ENCODE assay signal across 20 cellular contexts in genomic region chr17:82343560-82343959, GRCh38. TPM values are rescaled to one million over a fixed set of nuclear protein-coding genes. Genes with fewer than 3 reads are reported as not detected.
"Had no signal": no experiment of that assay in that cellular context is flagged by ENCODE, and none has a peak within 500 bp of the region (broad histone marks: within the 10 kb centered on the region; RNA-seq: fewer than 3 reads in every experiment).

No MANE protein-coding gene starts in this region.

- ATAC-seq: activated naive CD8-positive, alpha-beta T cell treated with anti-CD3 and anti-CD28 coated beads, Interleukin-2, amount 50 U/mL, for 24 hours; heart left ventricle; left lobe of liver; psoas muscle; stimulated activated naive B cell treated with anti-CD40 and anti-IgM and Interleukin-4, amounts not matched to agents 10 μg/mL and 1 μg/mL and 100 μg/mL, for 72 hours had no signal

- H3K36me3 ChIP-seq: ascending aorta, colonic mucosa, heart left ventricle, sigmoid colon, transverse colon had no signal

- H3K4me3 ChIP-seq: ascending aorta, colonic mucosa, heart left ventricle, psoas muscle, sigmoid colon, transverse colon had no signal

- H3K27ac ChIP-seq: ascending aorta, colonic mucosa, heart left ventricle, psoas muscle, sigmoid colon, transverse colon had no signal

- H3K4me1 ChIP-seq: colonic mucosa had no signal

- H3K27me3 ChIP-seq: ascending aorta, colonic mucosa had no signal

- DNase-seq: activated CD4-positive, alpha-beta memory T cell treated with anti-CD3 and anti-CD28 coated beads, Interleukin-2, amount 10 ng/mL, durations not matched to agents 7 days and 5 days; activated CD4-positive, alpha-beta T cell treated with anti-CD3 and anti-CD28 coated beads for 1 hour; activated naive CD8-positive, alpha-beta T cell treated with anti-CD3 and anti-CD28 coated beads, Interleukin-2, amount 50 U/mL, for 24 hours; colonic mucosa; effector CD4-positive, alpha-beta T cell; nephron progenitor cell; sigmoid colon; stimulated activated CD4-positive, alpha-beta T cell treated with anti-CD3 and anti-CD28 coated beads, Interleukin-2, amount 100 ng/mL, for 24 hours; stimulated activated naive B cell treated with anti-CD40 and anti-IgM and Interleukin-4, amounts not matched to agents 10 μg/mL and 1 μg/mL and 100 μg/mL, for 72 hours; transverse colon had no signal

RNA-seq across cellular contexts. Expression of gene TEX19, which starts 15.5 kb away (rescaled TPM):
- total RNA-seq: activated CD4-positive, alpha-beta memory T cell treated with anti-CD3 and anti-CD28 coated beads, Interleukin-2, amount 10 ng/mL, durations not matched to agents 7 days and 5 days; ascending aorta; bronchial epithelial cell; colonic mucosa; endothelial cell of umbilical vein; frontal cortex; heart left ventricle; left lobe of liver; sigmoid colon; subcutaneous adipose tissue; transverse colon had no signal
- polyA plus RNA-seq: heart left ventricle had no signal

RNA-seq across cellular contexts. Expression of gene CD7, which starts 26.2 kb away (rescaled TPM):
- total RNA-seq: bronchial epithelial cell, endothelial cell of umbilical vein, frontal cortex, osteoblast had no signal
- polyA plus RNA-seq: endothelial cell of umbilical vein, fibroblast of lung had no signal

RNA-seq across cellular contexts. Expression of gene UTS2R, which starts 28.0 kb away (rescaled TPM):
- total RNA-seq: activated CD4-positive, alpha-beta memory T cell treated with anti-CD3 and anti-CD28 coated beads, Interleukin-2, amount 10 ng/mL, durations not matched to agents 7 days and 5 days; ascending aorta; bronchial epithelial cell; colonic mucosa; endothelial cell of umbilical vein; fibroblast of lung; frontal cortex; left lobe of liver; osteoblast; sigmoid colon; subcutaneous adipose tissue had no signal
- polyA plus RNA-seq: endothelial cell of umbilical vein, fibroblast of lung, sigmoid colon had no signal
